8 cellular contexts compared by ENCODE assay signal in the genomic region with DNA sequence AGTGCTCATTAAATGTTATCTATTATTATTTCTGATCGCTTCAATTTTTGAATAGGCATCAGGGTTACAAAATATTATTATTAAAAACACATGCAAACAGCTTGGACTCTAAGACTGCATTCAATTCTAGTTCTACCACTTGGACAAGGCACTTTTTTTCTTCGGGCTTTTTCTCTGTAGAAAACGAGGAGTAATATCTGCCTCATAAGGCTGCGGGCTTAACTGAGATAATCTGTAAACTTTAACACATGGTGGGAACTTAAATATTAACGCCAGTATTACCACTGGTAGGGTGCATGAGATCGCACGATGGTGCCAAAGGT. TPM values are rescaled to one million over a fixed set of nuclear protein-coding genes. Genes with fewer than 3 reads are reported as not detected.
DNase-seq lines count a peak whose midpoint lies in the region; ATAC-seq and TF ChIP-seq lines count a peak whose summit lies in the region.

No MANE protein-coding gene starts in this region.

- no peak for DNase-seq in activated T-helper 1 cell treated with anti-CD3 and anti-CD28 coated beads, Interleukin-12 subunit alpha, Interleukin-12 subunit beta, Interleukin-2, Interleukin-4 antibody, amounts not matched to agents 30 ng/mL and 10 ng/mL and 1 ng/mL, durations not matched to agents 14 hours and 24 hours and 36 hours (ENCODE audit: low spot score)
- DNase-seq in immature natural killer cell, result no peak
- no peak for DNase-seq in suprapubic skin (ENCODE audit: low spot score in 2 of 2)
- DNase-seq in hepatic stellate cell (ENCODE audit: low spot score), result no peak
- no peak for DNase-seq in CD1c-positive myeloid dendritic cell (ENCODE audit: extremely low spot score)
- DNase-seq in NCI-H2171 (lab: John Stamatoyannopoulos, UW), result no peak

- intact Hi-C loops in activated T-helper 1 cell treated with anti-CD3 and anti-CD28 coated beads, Interleukin-12 subunit alpha, Interleukin-12 subunit beta, Interleukin-2, Interleukin-4 antibody, amounts not matched to agents 30 ng/mL and 10 ng/mL and 1 ng/mL, durations not matched to agents 14 hours and 24 hours and 36 hours (cut with micrococcal nuclease), result loop anchor here (1.0 to 10.0 kb wide), 14 partner anchors 54 to 1804 kb away; a partner anchor contains a TSS

- H3K9me3 ChIP-seq in suprapubic skin, result no peaks in the 10 kb centered on the region

- no peak for TF ChIP-seq EP300 in suprapubic skin (IDR thresholded peaks at IDR 0.05)

- no peak for TF ChIP-seq CTCF in suprapubic skin (IDR thresholded peaks at IDR 0.05)

- H3K27ac ChIP-seq in suprapubic skin, result peak overlapping the region; percentile 70

- TF ChIP-seq POLR2A in suprapubic skin (IDR thresholded peaks at IDR 0.05), result no peak

- H3K36me3 Mint-ChIP-seq in activated T-helper 1 cell treated with anti-CD3 and anti-CD28 coated beads, Interleukin-12 subunit alpha, Interleukin-12 subunit beta, Interleukin-2, Interleukin-4 antibody, amounts not matched to agents 30 ng/mL and 10 ng/mL and 1 ng/mL, durations not matched to agents 14 hours and 24 hours and 36 hours (ENCODE audit: low read depth), result peaks cover 5% of the 10 kb centered on the region
- H3K36me3 Mint-ChIP-seq in immature natural killer cell, result no peaks in the 10 kb centered on the region

- peak overlapping the region; percentile 88 for H3K4me3 ChIP-seq in suprapubic skin

- no peaks in the 10 kb centered on the region for H3K9me3 Mint-ChIP-seq in activated T-helper 1 cell treated with anti-CD3 and anti-CD28 coated beads, Interleukin-12 subunit alpha, Interleukin-12 subunit beta, Interleukin-2, Interleukin-4 antibody, amounts not matched to agents 30 ng/mL and 10 ng/mL and 1 ng/mL, durations not matched to agents 14 hours and 24 hours and 36 hours
- no peaks in the 10 kb centered on the region for H3K9me3 Mint-ChIP-seq in immature natural killer cell

- peak overlapping the region; percentile 98 for H3K4me3 Mint-ChIP-seq in activated T-helper 1 cell treated with anti-CD3 and anti-CD28 coated beads, Interleukin-12 subunit alpha, Interleukin-12 subunit beta, Interleukin-2, Interleukin-4 antibody, amounts not matched to agents 30 ng/mL and 10 ng/mL and 1 ng/mL, durations not matched to agents 14 hours and 24 hours and 36 hours
- H3K4me3 Mint-ChIP-seq in immature natural killer cell, result peak overlapping the region; percentile 96 to 99 (median 98)

- WGBS in suprapubic skin, result 5% methylated on average over 7 of the region's 7 CpGs

- H3K4me1 ChIP-seq in suprapubic skin, result peaks cover 19% of the 10 kb centered on the region

- H3K27me3 ChIP-seq in suprapubic skin, result no peaks in the 10 kb centered on the region

- peak; percentile 45 for ATAC-seq in GM18498 (IDR thresholded peaks at IDR 0.05; ENCODE audit: unreplicated experiment)
- peak; percentile 39 for ATAC-seq in HG02884 (IDR thresholded peaks at IDR 0.05; ENCODE audit: unreplicated experiment)

- H3K4me1 Mint-ChIP-seq in activated T-helper 1 cell treated with anti-CD3 and anti-CD28 coated beads, Interleukin-12 subunit alpha, Interleukin-12 subunit beta, Interleukin-2, Interleukin-4 antibody, amounts not matched to agents 30 ng/mL and 10 ng/mL and 1 ng/mL, durations not matched to agents 14 hours and 24 hours and 36 hours (ENCODE audit: low read depth), result peaks cover 46% of the 10 kb centered on the region
- H3K4me1 Mint-ChIP-seq in immature natural killer cell, result peaks cover 25 to 41% of the 10 kb centered on the region in 2 donors

- peaks cover 8% of the 10 kb centered on the region for H3K27me3 Mint-ChIP-seq in activated T-helper 1 cell treated with anti-CD3 and anti-CD28 coated beads, Interleukin-12 subunit alpha, Interleukin-12 subunit beta, Interleukin-2, Interleukin-4 antibody, amounts not matched to agents 30 ng/mL and 10 ng/mL and 1 ng/mL, durations not matched to agents 14 hours and 24 hours and 36 hours (ENCODE audit: insufficient read depth)
- peaks cover 3 to 9% (median 7%) of the 10 kb centered on the region in 3 donors for H3K27me3 Mint-ChIP-seq in immature natural killer cell (ENCODE audit: low read depth in 3 of 3)

- peak overlapping the region; percentile 85 for H3K27ac Mint-ChIP-seq in activated T-helper 1 cell treated with anti-CD3 and anti-CD28 coated beads, Interleukin-12 subunit alpha, Interleukin-12 subunit beta, Interleukin-2, Interleukin-4 antibody, amounts not matched to agents 30 ng/mL and 10 ng/mL and 1 ng/mL, durations not matched to agents 14 hours and 24 hours and 36 hours
- H3K27ac Mint-ChIP-seq in immature natural killer cell, result peak overlapping the region; percentile 86 to 96 (median 90)

- H3K36me3 ChIP-seq in suprapubic skin, result no peaks in the 10 kb centered on the region

RNA-seq across cellular contexts. Expression of a gene that starts 0.5 kb away (rescaled TPM):
- total RNA-seq in activated T-helper 1 cell treated with anti-CD3 and anti-CD28 coated beads, Interleukin-12 subunit alpha, Interleukin-12 subunit beta, Interleukin-2, Interleukin-4 antibody, amounts not matched to agents 30 ng/mL and 10 ng/mL and 1 ng/mL, durations not matched to agents 14 hours and 24 hours and 36 hours, result 34.1 and 41.0 TPM in 2 replicates
- polyA plus RNA-seq in immature natural killer cell, result 10 to 100 TPM in 1 of 3 donors, 1 to 10 TPM in 1, not detected in 1; 5.6 to 15.1 TPM
- total RNA-seq in suprapubic skin, result 1 to 10 TPM; 6.4 to 9.4 (median 7.3) TPM

RNA-seq across cellular contexts. Expression of a gene that starts 54.0 kb away (rescaled TPM):
- total RNA-seq in activated T-helper 1 cell treated with anti-CD3 and anti-CD28 coated beads, Interleukin-12 subunit alpha, Interleukin-12 subunit beta, Interleukin-2, Interleukin-4 antibody, amounts not matched to agents 30 ng/mL and 10 ng/mL and 1 ng/mL, durations not matched to agents 14 hours and 24 hours and 36 hours, result 214 and 216 TPM in 2 replicates
- polyA plus RNA-seq in immature natural killer cell, result 100 to 1,000 TPM in 1 of 3 donors, 10 to 100 TPM in 2; 42.4 to 121 (median 48.9) TPM
- 10 to 100 TPM in 1 of 4 donors, 1 to 10 TPM in 3; 2.3 to 11.2 (median 3.2) TPM for total RNA-seq in suprapubic skin

Comparison
In these comparisons a context has a peak if more than half of its experiments do, and no peak if none do; other contexts are left out.
1. RNA of a gene that starts 54.0 kb away (total RNA-seq): 214 to 216 TPM in activated T-helper 1 cell treated with anti-CD3 and anti-CD28 coated beads, Interleukin-12 subunit alpha, Interleukin-12 subunit beta, Interleukin-2, Interleukin-4 antibody, amounts not matched to agents 30 ng/mL and 10 ng/mL and 1 ng/mL, durations not matched to agents 14 hours and 24 hours and 36 hours; 2.3 to 11.2 TPM in suprapubic skin; every median in the first group is over 10 times any median in the second.